10 cellular contexts compared by ENCODE assay signal in the genomic region with DNA sequence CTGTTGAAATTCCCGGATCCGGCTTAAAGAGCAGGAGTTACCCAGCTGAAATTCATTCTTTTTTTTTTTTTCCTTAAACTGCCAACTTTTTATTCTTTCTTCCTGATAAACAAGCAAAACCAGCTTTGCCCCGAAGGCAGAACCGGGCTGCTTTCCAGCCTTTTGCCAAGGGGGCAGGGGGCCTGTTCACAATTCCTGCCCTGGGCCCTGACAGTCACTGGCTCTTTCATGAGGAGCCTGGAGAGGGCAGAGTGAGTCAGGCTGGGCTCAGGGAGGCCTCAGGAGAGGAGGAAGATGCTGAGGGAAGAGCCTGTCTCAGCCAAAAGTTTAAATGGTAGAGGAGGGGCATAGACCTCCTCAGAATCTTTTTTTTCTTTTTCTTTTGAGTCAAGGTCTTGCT. TPM values are rescaled to one million over a fixed set of nuclear protein-coding genes. Genes with fewer than 3 reads are reported as not detected.
DNase-seq lines count a peak whose midpoint lies in the region; ATAC-seq and TF ChIP-seq lines count a peak whose summit lies in the region.
"Had no signal": no experiment of that assay in that cellular context is flagged by ENCODE, and none has a peak within 500 bp of the region (broad histone marks: within the 10 kb centered on the region; RNA-seq: fewer than 3 reads in every experiment).

No MANE protein-coding gene starts in this region.

- intact Hi-C loops in adrenal gland (cut with DNase I) = no loop called here

- TF ChIP-seq CTCF in adrenal gland (IDR thresholded peaks at IDR 0.05) (peak in 4 of 6 experiments; percentile 30 to 47 (median 36)), GM20000 (IDR thresholded peaks at IDR 0.05; ENCODE audit: extremely low read depth, missing control alignments) (no peak)

- H3K27ac ChIP-seq in adrenal gland = no peak overlapping the region

- H3K27ac Mint-ChIP-seq in stimulated activated naive CD8-positive, alpha-beta T cell treated with anti-CD3 and anti-CD28 coated beads, Interleukin-15, Interleukin-2, amounts not matched to agents 100 ng/mL and 50 ng/mL, for 24 hours = peak overlapping the region; percentile 47
- H3K27ac Mint-ChIP-seq in stimulated activated naive CD8-positive, alpha-beta T cell treated with anti-CD3 and anti-CD28 coated beads, Interleukin-15, amount 100 ng/mL, for 72 hours = peak overlapping the region in 1 of 2 donors; percentile 29

- H3K4me3 ChIP-seq in adrenal gland = no peak overlapping the region

- TF ChIP-seq POLR2A in adrenal gland (IDR thresholded peaks at IDR 0.05) = no peak

- H3K9me3 ChIP-seq in adrenal gland (replicated peaks in 1 of 3) = no peaks in the 10 kb centered on the region

- no peak for DNase-seq in stimulated activated naive CD8-positive, alpha-beta T cell treated with anti-CD3 and anti-CD28 coated beads, Interleukin-15, amount 100 ng/mL, for 72 hours
- peak in 3 of 7 donors; percentile 61 to 64 (median 63) for DNase-seq in adrenal gland
- peak; percentile 34 for DNase-seq in kidney glomerular epithelial cell (lab: John Stamatoyannopoulos, UW)
- DNase-seq in NCI-H1417 (lab: John Stamatoyannopoulos, UW) = no peak
- DNase-seq in HuH-7 (ENCODE audit: low spot score) = no peak
- no peak for DNase-seq in NCI-H226
- DNase-seq in GM20000 (ENCODE audit: low spot score) = no peak
- DNase-seq: activated effector memory CD4-positive, alpha-beta T cell treated with anti-CD3 and anti-CD28 coated beads, Interleukin-2, amount 50 U/mL, for 16 hours; left colon had no signal

- no peaks in the 10 kb centered on the region for H3K27me3 Mint-ChIP-seq in stimulated activated naive CD8-positive, alpha-beta T cell treated with anti-CD3 and anti-CD28 coated beads, Interleukin-15, Interleukin-2, amounts not matched to agents 100 ng/mL and 50 ng/mL, for 24 hours
- peaks cover 13% of the 10 kb centered on the region for H3K27me3 Mint-ChIP-seq in stimulated activated naive CD8-positive, alpha-beta T cell treated with anti-CD3 and anti-CD28 coated beads, Interleukin-15, amount 100 ng/mL, for 72 hours

- H3K4me3 Mint-ChIP-seq in stimulated activated naive CD8-positive, alpha-beta T cell treated with anti-CD3 and anti-CD28 coated beads, Interleukin-15, Interleukin-2, amounts not matched to agents 100 ng/mL and 50 ng/mL, for 24 hours = peak overlapping the region; percentile 54
- no peak overlapping the region for H3K4me3 Mint-ChIP-seq in stimulated activated naive CD8-positive, alpha-beta T cell treated with anti-CD3 and anti-CD28 coated beads, Interleukin-15, amount 100 ng/mL, for 72 hours

- no peaks in the 10 kb centered on the region for H3K36me3 ChIP-seq in adrenal gland (replicated peaks in 1 of 2)

- H3K9me3 Mint-ChIP-seq in stimulated activated naive CD8-positive, alpha-beta T cell treated with anti-CD3 and anti-CD28 coated beads, Interleukin-15, Interleukin-2, amounts not matched to agents 100 ng/mL and 50 ng/mL, for 24 hours = peaks cover 11% of the 10 kb centered on the region
- H3K9me3 Mint-ChIP-seq in stimulated activated naive CD8-positive, alpha-beta T cell treated with anti-CD3 and anti-CD28 coated beads, Interleukin-15, amount 100 ng/mL, for 72 hours = peaks cover 11 to 13% of the 10 kb centered on the region in 2 donors

- 57 to 79% (median 67%) methylated on average over 4 of the region's 4 CpGs for WGBS in adrenal gland, 4 donors

- no peaks in the 10 kb centered on the region for H3K27me3 ChIP-seq in adrenal gland

- peaks cover 16% of the 10 kb centered on the region for H3K36me3 Mint-ChIP-seq in stimulated activated naive CD8-positive, alpha-beta T cell treated with anti-CD3 and anti-CD28 coated beads, Interleukin-15, Interleukin-2, amounts not matched to agents 100 ng/mL and 50 ng/mL, for 24 hours (ENCODE audit: low read depth)

- peaks cover 94% of the 10 kb centered on the region for H3K4me1 Mint-ChIP-seq in stimulated activated naive CD8-positive, alpha-beta T cell treated with anti-CD3 and anti-CD28 coated beads, Interleukin-15, Interleukin-2, amounts not matched to agents 100 ng/mL and 50 ng/mL, for 24 hours (ENCODE audit: low read depth)
- H3K4me1 Mint-ChIP-seq in stimulated activated naive CD8-positive, alpha-beta T cell treated with anti-CD3 and anti-CD28 coated beads, Interleukin-15, amount 100 ng/mL, for 72 hours = peaks cover 91% of the 10 kb centered on the region

- no peak for ATAC-seq in stimulated activated naive CD8-positive, alpha-beta T cell treated with anti-CD3 and anti-CD28 coated beads, Interleukin-15, amount 100 ng/mL, for 72 hours
- ATAC-seq: left colon had no signal

- H3K4me1 ChIP-seq in adrenal gland (replicated peaks in 1 of 2) = peaks cover 21 to 48% of the 10 kb centered on the region in 2 donors

RNA-seq across cellular contexts. Expression of gene GLIPR2, which starts 4.8 kb away (rescaled TPM):
- 10 to 100 TPM; 20.8 to 42.4 (median 33.5) TPM for total RNA-seq in adrenal gland
- polyA plus RNA-seq in adrenal gland = 10 to 100 TPM; 16.1 to 35.2 (median 24.3) TPM

RNA-seq across cellular contexts. Expression of gene CCIN, which starts 27.9 kb away (rescaled TPM):
- 1 to 10 TPM in 3 of 8 donors, under 1 TPM in 5; 0.22 to 1.9 (median 0.49) TPM for total RNA-seq in adrenal gland
- polyA plus RNA-seq in adrenal gland = 1 to 10 TPM in 1 of 3 donors, under 1 TPM in 2; 0.20 to 1.2 (median 0.32) TPM

RNA-seq across cellular contexts. Expression of gene CLTA, which starts 49.4 kb away (rescaled TPM):
- total RNA-seq in adrenal gland = 100 to 1,000 TPM; 167 to 301 (median 230) TPM
- polyA plus RNA-seq in adrenal gland = 100 to 1,000 TPM in 2 of 3 donors, 10 to 100 TPM in 1; 95.6 to 199 (median 126) TPM
